1 cellular context compared by ENCODE assay signal in the genomic region with DNA sequence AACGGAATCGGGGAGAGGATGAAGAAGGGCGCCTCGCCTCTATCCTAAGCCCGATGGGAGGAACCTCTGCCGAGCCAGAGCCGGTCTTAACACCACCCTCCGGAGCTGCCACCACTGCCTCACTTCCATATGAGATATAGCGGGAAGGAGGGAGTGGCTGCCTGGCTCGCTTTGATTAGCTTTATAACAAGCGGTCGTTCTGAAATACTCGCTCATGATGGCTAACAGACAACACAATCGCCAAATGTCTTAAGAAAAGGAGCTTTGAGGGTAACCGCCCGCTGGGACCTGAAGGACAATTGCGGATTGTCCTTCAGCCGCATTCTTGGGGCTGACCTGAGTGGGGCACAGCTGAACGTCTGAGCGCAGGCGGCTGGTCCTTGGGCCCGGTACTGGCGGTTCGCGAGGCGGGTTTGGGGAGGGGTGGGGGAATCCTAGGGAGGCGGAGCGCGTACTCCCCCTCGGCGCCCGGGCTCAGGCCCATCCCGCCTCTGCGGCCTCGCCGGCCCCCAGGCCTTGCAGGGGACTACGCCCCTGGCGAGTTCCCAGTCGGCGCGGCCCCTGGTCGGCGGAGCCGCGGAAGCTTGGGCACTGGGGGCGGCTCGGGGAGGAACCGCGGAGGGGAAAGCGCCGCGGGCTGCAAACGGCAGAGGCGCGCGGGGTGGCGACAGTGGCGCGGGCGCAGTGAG.
TF ChIP-seq lines count a peak whose summit lies in the region.

A gene with protein sequence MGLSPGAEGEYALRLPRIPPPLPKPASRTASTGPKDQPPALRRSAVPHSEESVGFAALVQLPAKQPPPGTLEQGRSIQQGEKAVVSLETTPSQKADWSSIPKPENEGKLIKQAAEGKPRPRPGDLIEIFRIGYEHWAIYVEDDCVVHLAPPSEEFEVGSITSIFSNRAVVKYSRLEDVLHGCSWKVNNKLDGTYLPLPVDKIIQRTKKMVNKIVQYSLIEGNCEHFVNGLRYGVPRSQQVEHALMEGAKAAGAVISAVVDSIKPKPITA (minus strand): TSS at position 617 of the 689 bp plus-strand sequence. CDS start 133 bp downstream, at position 484.

TF ChIP-seq in SK-N-SH, 30 proteins besides CTCF, POLR2A, EP300 and RAD21 (continued from another document):
- TF ChIP-seq, protein P1, sequence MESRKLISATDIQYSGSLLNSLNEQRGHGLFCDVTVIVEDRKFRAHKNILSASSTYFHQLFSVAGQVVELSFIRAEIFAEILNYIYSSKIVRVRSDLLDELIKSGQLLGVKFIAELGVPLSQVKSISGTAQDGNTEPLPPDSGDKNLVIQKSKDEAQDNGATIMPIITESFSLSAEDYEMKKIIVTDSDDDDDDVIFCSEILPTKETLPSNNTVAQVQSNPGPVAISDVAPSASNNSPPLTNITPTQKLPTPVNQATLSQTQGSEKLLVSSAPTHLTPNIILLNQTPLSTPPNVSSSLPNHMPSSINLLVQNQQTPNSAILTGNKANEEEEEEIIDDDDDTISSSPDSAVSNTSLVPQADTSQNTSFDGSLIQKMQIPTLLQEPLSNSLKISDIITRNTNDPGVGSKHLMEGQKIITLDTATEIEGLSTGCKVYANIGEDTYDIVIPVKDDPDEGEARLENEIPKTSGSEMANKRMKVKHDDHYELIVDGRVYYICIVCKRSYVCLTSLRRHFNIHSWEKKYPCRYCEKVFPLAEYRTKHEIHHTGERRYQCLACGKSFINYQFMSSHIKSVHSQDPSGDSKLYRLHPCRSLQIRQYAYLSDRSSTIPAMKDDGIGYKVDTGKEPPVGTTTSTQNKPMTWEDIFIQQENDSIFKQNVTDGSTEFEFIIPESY (IDR thresholded peaks at IDR 0.05; ENCODE audit: borderline replicate concordance, low read depth): no peak
- TF ChIP-seq TAF1 (IDR thresholded peaks at IDR 0.05; ENCODE audit: borderline replicate concordance, low read depth, low read length): no peak
